1 cellular context compared by ENCODE assay signal in the genomic region with DNA sequence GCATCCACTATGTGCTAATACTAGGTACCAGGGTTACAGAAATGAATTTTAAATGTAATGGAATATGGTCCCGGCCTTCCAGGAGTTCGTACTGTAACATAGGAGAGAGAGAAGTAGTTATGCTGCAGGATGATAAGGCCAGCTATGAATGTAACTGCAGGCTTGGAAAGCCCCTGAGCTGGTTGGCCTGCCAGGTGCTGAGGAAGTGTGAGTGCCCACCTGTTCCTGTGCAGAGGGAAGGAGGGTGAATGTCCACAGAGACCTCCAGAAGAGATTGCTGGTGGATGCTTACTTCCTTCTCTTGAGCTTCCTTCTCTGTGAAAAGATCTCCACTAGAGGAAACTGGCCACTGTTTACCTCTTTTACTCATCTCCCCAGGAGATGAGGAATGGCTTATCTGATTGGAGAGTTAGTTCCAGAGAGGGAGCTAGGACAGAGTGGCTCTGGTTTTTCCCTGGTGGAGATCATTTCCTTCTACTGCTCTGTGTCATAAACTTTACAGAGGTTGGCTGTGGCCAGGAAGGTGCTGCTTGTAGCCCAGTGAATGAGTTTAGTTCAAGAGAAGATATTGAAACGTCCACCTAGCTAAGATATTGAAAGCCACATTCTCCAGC.
TF ChIP-seq lines count a peak whose summit lies in the region.

No MANE protein-coding gene starts in this region.

TF ChIP-seq in GM12878, 131 proteins besides CTCF, POLR2A, EP300 and RAD21 (continued from another document and continues in another):
- TF ChIP-seq FOXM1 (IDR thresholded peaks at IDR 0.05; ENCODE audit: low read depth, low read length) (0 out of 2 replicates have a peak, but pooled peaks have one; percentile 20), HDGF (IDR thresholded peaks at IDR 0.05) (no peak), ZBED1 (IDR thresholded peaks at IDR 0.05; ENCODE audit: borderline replicate concordance) (no peak), PAX5 (IDR thresholded peaks at IDR 0.05; ENCODE audit: borderline replicate concordance, low read depth, low read length) (no peak), CEBPB (IDR thresholded peaks at IDR 0.05; ENCODE audit: borderline replicate concordance in 1 of 2, low read depth in 2 of 2, low read length in 2 of 2) (no peak), ZZZ3 (IDR thresholded peaks at IDR 0.05; ENCODE audit: control insufficient read depth, insufficient read length, low read depth) (no peak), RUNX3 (IDR thresholded peaks at IDR 0.05; ENCODE audit: low read length) (peak; percentile 30; the same call in 1 of the 2 replicates), TCF3 (IDR thresholded peaks at IDR 0.05; ENCODE audit: borderline replicate concordance, insufficient read depth, low read depth, low read length) (peak; percentile 89), RAD51 (IDR thresholded peaks at IDR 0.05) (no peak), NR2C1 (IDR thresholded peaks at IDR 0.05) (no peak), MYC (IDR thresholded peaks at IDR 0.05; ENCODE audit: insufficient read depth, insufficient read length, insufficient replicate concordance, low read length, severe bottlenecking) (no peak), RBBP5 (conservative IDR thresholded peaks at IDR 0.05) (no peak), EED (IDR thresholded peaks at IDR 0.05; ENCODE audit: low read depth) (peak; percentile 94), CBX5 (IDR thresholded peaks at IDR 0.05; ENCODE audit: low read depth) (no peak), SMAD5 (IDR thresholded peaks at IDR 0.05; ENCODE audit: low read depth) (no peak), ZNF24 (IDR thresholded peaks at IDR 0.05) (no peak), RELA (IDR thresholded peaks at IDR 0.05; ENCODE audit: borderline replicate concordance, partially characterized antibody) (peak; percentile 79), BRCA1 (IDR thresholded peaks at IDR 0.05; ENCODE audit: low read depth, low read length) (no peak), ZNF384 (IDR thresholded peaks at IDR 0.05; ENCODE audit: borderline replicate concordance, low read depth, low read length) (no peak), NFIC (IDR thresholded peaks at IDR 0.05; ENCODE audit: low read depth, low read length) (peak; percentile 55; the same call in 1 of the 2 replicates), MTA3 (IDR thresholded peaks at IDR 0.05; ENCODE audit: borderline replicate concordance, low read length) (no peak), ASH2L (IDR thresholded peaks at IDR 0.05; ENCODE audit: borderline replicate concordance, low read depth) (no peak), TAF1 (IDR thresholded peaks at IDR 0.05; ENCODE audit: borderline replicate concordance, low read depth, low read length) (no peak), TCF12 (IDR thresholded peaks at IDR 0.05; ENCODE audit: low read depth, low read length) (peak; percentile 92), MXI1 (IDR thresholded peaks at IDR 0.05; ENCODE audit: low read depth, low read length) (no peak), WRNIP1 (IDR thresholded peaks at IDR 0.05; ENCODE audit: borderline replicate concordance, low read depth, low read length) (no peak), BACH1 (IDR thresholded peaks at IDR 0.05; ENCODE audit: borderline replicate concordance) (no peak), CBFB (IDR thresholded peaks at IDR 0.05; ENCODE audit: low read depth) (no peak), SREBF2 (IDR thresholded peaks at IDR 0.05; ENCODE audit: low read length) (no peak), SPI1 (IDR thresholded peaks at IDR 0.05; ENCODE audit: borderline replicate concordance, insufficient read depth, low read depth, low read length) (peak; percentile 70; the same call in 1 of the 2 replicates), BCL11A (IDR thresholded peaks at IDR 0.05; ENCODE audit: low read depth, low read length) (no peak), IKZF2 (IDR thresholded peaks at IDR 0.05) (peak; percentile 57 to 79; a peak in 3 of 4 replicates)
- TF ChIP-seq, protein P1, sequence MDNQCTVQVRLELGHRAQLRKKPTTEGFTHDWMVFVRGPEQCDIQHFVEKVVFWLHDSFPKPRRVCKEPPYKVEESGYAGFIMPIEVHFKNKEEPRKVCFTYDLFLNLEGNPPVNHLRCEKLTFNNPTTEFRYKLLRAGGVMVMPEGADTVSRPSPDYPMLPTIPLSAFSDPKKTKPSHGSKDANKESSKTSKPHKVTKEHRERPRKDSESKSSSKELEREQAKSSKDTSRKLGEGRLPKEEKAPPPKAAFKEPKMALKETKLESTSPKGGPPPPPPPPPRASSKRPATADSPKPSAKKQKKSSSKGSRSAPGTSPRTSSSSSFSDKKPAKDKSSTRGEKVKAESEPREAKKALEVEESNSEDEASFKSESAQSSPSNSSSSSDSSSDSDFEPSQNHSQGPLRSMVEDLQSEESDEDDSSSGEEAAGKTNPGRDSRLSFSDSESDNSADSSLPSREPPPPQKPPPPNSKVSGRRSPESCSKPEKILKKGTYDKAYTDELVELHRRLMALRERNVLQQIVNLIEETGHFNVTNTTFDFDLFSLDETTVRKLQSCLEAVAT (IDR thresholded peaks at IDR 0.05): no peak
- TF ChIP-seq, protein P2, sequence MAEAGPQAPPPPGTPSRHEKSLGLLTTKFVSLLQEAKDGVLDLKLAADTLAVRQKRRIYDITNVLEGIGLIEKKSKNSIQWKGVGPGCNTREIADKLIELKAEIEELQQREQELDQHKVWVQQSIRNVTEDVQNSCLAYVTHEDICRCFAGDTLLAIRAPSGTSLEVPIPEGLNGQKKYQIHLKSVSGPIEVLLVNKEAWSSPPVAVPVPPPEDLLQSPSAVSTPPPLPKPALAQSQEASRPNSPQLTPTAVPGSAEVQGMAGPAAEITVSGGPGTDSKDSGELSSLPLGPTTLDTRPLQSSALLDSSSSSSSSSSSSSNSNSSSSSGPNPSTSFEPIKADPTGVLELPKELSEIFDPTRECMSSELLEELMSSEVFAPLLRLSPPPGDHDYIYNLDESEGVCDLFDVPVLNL (IDR thresholded peaks at IDR 0.05; ENCODE audit: low read depth, low read length): no peak
- TF ChIP-seq, protein P3, sequence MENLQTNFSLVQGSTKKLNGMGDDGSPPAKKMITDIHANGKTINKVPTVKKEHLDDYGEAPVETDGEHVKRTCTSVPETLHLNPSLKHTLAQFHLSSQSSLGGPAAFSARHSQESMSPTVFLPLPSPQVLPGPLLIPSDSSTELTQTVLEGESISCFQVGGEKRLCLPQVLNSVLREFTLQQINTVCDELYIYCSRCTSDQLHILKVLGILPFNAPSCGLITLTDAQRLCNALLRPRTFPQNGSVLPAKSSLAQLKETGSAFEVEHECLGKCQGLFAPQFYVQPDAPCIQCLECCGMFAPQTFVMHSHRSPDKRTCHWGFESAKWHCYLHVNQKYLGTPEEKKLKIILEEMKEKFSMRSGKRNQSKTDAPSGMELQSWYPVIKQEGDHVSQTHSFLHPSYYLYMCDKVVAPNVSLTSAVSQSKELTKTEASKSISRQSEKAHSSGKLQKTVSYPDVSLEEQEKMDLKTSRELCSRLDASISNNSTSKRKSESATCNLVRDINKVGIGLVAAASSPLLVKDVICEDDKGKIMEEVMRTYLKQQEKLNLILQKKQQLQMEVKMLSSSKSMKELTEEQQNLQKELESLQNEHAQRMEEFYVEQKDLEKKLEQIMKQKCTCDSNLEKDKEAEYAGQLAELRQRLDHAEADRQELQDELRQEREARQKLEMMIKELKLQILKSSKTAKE (IDR thresholded peaks at IDR 0.05; ENCODE audit: low read depth, poor library complexity, severe bottlenecking): no peak
- TF ChIP-seq, protein P4, sequence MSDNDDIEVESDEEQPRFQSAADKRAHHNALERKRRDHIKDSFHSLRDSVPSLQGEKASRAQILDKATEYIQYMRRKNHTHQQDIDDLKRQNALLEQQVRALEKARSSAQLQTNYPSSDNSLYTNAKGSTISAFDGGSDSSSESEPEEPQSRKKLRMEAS (IDR thresholded peaks at IDR 0.05; ENCODE audit: low read depth, low read length): no peak
- TF ChIP-seq, protein P5, sequence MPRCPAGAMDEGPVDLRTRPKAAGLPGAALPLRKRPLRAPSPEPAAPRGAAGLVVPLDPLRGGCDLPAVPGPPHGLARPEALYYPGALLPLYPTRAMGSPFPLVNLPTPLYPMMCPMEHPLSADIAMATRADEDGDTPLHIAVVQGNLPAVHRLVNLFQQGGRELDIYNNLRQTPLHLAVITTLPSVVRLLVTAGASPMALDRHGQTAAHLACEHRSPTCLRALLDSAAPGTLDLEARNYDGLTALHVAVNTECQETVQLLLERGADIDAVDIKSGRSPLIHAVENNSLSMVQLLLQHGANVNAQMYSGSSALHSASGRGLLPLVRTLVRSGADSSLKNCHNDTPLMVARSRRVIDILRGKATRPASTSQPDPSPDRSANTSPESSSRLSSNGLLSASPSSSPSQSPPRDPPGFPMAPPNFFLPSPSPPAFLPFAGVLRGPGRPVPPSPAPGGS (IDR thresholded peaks at IDR 0.05; ENCODE audit: borderline replicate concordance, insufficient read depth, low read depth, low read length, poor library complexity, severe bottlenecking): no peak
- TF ChIP-seq, protein P6, sequence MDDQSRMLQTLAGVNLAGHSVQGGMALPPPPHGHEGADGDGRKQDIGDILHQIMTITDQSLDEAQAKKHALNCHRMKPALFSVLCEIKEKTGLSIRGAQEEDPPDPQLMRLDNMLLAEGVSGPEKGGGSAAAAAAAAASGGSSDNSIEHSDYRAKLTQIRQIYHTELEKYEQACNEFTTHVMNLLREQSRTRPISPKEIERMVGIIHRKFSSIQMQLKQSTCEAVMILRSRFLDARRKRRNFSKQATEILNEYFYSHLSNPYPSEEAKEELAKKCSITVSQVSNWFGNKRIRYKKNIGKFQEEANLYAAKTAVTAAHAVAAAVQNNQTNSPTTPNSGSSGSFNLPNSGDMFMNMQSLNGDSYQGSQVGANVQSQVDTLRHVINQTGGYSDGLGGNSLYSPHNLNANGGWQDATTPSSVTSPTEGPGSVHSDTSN (IDR thresholded peaks at IDR 0.05; ENCODE audit: insufficient replicate concordance, low read depth, low read length): no peak
- TF ChIP-seq, protein P7, sequence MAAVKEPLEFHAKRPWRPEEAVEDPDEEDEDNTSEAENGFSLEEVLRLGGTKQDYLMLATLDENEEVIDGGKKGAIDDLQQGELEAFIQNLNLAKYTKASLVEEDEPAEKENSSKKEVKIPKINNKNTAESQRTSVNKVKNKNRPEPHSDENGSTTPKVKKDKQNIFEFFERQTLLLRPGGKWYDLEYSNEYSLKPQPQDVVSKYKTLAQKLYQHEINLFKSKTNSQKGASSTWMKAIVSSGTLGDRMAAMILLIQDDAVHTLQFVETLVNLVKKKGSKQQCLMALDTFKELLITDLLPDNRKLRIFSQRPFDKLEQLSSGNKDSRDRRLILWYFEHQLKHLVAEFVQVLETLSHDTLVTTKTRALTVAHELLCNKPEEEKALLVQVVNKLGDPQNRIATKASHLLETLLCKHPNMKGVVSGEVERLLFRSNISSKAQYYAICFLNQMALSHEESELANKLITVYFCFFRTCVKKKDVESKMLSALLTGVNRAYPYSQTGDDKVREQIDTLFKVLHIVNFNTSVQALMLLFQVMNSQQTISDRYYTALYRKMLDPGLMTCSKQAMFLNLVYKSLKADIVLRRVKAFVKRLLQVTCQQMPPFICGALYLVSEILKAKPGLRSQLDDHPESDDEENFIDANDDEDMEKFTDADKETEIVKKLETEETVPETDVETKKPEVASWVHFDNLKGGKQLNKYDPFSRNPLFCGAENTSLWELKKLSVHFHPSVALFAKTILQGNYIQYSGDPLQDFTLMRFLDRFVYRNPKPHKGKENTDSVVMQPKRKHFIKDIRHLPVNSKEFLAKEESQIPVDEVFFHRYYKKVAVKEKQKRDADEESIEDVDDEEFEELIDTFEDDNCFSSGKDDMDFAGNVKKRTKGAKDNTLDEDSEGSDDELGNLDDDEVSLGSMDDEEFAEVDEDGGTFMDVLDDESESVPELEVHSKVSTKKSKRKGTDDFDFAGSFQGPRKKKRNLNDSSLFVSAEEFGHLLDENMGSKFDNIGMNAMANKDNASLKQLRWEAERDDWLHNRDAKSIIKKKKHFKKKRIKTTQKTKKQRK (IDR thresholded peaks at IDR 0.05; ENCODE audit: low read depth, low read length): no peak
- TF ChIP-seq, protein P8, sequence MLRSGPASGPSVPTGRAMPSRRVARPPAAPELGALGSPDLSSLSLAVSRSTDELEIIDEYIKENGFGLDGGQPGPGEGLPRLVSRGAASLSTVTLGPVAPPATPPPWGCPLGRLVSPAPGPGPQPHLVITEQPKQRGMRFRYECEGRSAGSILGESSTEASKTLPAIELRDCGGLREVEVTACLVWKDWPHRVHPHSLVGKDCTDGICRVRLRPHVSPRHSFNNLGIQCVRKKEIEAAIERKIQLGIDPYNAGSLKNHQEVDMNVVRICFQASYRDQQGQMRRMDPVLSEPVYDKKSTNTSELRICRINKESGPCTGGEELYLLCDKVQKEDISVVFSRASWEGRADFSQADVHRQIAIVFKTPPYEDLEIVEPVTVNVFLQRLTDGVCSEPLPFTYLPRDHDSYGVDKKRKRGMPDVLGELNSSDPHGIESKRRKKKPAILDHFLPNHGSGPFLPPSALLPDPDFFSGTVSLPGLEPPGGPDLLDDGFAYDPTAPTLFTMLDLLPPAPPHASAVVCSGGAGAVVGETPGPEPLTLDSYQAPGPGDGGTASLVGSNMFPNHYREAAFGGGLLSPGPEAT (IDR thresholded peaks at IDR 0.05; ENCODE audit: low read depth): peak; percentile 84
- TF ChIP-seq, protein P9, sequence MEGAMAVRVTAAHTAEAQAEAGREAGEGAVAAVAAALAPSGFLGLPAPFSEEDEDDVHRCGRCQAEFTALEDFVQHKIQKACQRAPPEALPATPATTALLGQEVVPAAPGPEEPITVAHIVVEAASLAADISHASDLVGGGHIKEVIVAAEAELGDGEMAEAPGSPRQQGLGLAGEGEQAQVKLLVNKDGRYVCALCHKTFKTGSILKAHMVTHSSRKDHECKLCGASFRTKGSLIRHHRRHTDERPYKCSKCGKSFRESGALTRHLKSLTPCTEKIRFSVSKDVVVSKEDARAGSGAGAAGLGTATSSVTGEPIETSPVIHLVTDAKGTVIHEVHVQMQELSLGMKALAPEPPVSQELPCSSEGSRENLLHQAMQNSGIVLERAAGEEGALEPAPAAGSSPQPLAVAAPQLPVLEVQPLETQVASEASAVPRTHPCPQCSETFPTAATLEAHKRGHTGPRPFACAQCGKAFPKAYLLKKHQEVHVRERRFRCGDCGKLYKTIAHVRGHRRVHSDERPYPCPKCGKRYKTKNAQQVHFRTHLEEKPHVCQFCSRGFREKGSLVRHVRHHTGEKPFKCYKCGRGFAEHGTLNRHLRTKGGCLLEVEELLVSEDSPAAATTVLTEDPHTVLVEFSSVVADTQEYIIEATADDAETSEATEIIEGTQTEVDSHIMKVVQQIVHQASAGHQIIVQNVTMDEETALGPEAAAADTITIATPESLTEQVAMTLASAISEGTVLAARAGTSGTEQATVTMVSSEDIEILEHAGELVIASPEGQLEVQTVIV (IDR thresholded peaks at IDR 0.05; ENCODE audit: borderline replicate concordance, partially characterized antibody): no peak
